Comparison of ENCODE assay signal across 1 cellular context in the genomic region with DNA sequence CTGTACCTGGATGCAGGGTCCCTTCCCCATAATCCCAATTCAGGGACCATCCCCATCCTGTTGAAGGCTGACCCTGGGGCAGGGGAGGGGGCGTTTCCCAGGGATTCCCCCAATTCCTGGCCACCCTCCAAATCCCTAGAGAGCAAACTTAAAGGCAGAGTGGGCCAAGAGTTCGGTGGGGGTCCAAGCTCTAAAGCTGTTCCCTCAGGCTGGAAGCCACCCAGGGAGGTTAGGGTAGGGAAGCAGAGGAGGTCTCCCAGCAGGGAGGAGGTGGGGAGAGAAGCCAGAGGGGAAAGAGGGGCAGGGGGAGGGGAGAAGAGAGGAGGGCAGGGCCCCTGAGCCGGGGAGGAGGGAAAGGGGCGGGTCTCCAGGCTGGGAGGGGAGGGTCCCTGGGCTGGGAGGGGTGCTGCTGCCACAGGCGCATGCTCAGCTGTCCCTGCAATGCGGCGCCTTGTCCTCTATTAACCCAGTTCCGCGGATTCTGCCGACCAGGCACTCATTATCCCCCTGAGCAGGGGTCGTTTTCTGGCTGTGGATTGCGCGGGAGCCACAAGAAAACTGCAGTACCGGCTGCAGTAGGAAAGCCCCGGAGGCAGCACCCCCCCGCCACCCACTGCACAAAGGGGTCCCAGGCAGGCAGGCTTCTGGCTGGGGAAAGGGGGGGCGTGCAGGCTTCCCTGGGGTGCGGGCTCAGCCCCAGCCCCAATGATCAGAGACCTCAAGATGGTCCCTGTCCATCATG.
TF ChIP-seq lines count a peak whose summit lies in the region.

No MANE protein-coding gene starts in this region.

TF ChIP-seq in SK-N-SH treated with all-trans-retinoic acid at 6 μM for 48 hours, 23 proteins besides CTCF, POLR2A, EP300 and RAD21 (continued from another document):
- TF ChIP-seq, protein P1, sequence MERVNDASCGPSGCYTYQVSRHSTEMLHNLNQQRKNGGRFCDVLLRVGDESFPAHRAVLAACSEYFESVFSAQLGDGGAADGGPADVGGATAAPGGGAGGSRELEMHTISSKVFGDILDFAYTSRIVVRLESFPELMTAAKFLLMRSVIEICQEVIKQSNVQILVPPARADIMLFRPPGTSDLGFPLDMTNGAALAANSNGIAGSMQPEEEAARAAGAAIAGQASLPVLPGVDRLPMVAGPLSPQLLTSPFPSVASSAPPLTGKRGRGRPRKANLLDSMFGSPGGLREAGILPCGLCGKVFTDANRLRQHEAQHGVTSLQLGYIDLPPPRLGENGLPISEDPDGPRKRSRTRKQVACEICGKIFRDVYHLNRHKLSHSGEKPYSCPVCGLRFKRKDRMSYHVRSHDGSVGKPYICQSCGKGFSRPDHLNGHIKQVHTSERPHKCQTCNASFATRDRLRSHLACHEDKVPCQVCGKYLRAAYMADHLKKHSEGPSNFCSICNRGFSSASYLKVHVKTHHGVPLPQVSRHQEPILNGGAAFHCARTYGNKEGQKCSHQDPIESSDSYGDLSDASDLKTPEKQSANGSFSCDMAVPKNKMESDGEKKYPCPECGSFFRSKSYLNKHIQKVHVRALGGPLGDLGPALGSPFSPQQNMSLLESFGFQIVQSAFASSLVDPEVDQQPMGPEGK (CRISPR knock-in tag; IDR thresholded peaks at IDR 0.05; ENCODE audit: borderline replicate concordance) = no peak
- no peak for TF ChIP-seq TOX (CRISPR knock-in tag; IDR thresholded peaks at IDR 0.05; ENCODE audit: borderline replicate concordance)
- TF ChIP-seq CSDC2 (CRISPR knock-in tag; IDR thresholded peaks at IDR 0.05) = no peak
